ENCODE assay signal across 1 cellular context in genomic region chr10:60137292-60137992, GRCh38.
TF ChIP-seq lines count a peak whose summit lies in the region.

No MANE protein-coding gene starts in this region.

TF ChIP-seq in endothelial cell of umbilical vein, 7 proteins besides CTCF, POLR2A, EP300 and RAD21:
- TF ChIP-seq FOS (IDR thresholded peaks at IDR 0.05; ENCODE audit: borderline replicate concordance, insufficient read depth, low read length) (peak; percentile 70), GATA2 (IDR thresholded peaks at IDR 0.05; ENCODE audit: insufficient read depth, insufficient read length, low read depth, low read length) (no peak)
